In genomic region chr2:134023854-134024253, GRCh38 we compare ENCODE assay signal across 16 cellular contexts.
DNase-seq lines count a peak whose midpoint lies in the region; ATAC-seq and TF ChIP-seq lines count a peak whose summit lies in the region.
"Had no signal": no experiment of that assay in that cellular context is flagged by ENCODE, and none has a peak within 500 bp of the region (broad histone marks: within the 10 kb centered on the region; RNA-seq: fewer than 3 reads in every experiment).

No MANE protein-coding gene starts in this region.

- H3K27ac Mint-ChIP-seq in activated naive CD8-positive, alpha-beta T cell treated with anti-CD3 and anti-CD28 coated beads, Interleukin-2, amount 50 U/mL, for 24 hours: no peak overlapping the region
- H3K27ac Mint-ChIP-seq in activated naive CD8-positive, alpha-beta T cell treated with anti-CD3 and anti-CD28 coated beads for 36 hours: no peak overlapping the region
- peak overlapping the region; percentile 69 for H3K27ac Mint-ChIP-seq in neural progenitor cell
- H3K27ac Mint-ChIP-seq: CD14-positive monocyte; CD8-positive, alpha-beta T cell; GM23338; IgD-negative memory B cell had no signal

- H3K36me3 ChIP-seq in PC-3 (ENCODE audit: low read depth, low read length): no peaks in the 10 kb centered on the region
- H3K36me3 ChIP-seq in neural progenitor cell: no peaks in the 10 kb centered on the region

- no peaks in the 10 kb centered on the region for H3K79me2 ChIP-seq in PC-3 (ENCODE audit: low read length)
- no peaks in the 10 kb centered on the region for H3K79me2 ChIP-seq in neural progenitor cell (ENCODE audit: low read depth)

- peaks cover 19% of the 10 kb centered on the region for H3K4me1 Mint-ChIP-seq in activated naive CD8-positive, alpha-beta T cell treated with anti-CD3 and anti-CD28 coated beads, Interleukin-2, amount 50 U/mL, for 24 hours
- peaks cover 11% of the 10 kb centered on the region for H3K4me1 Mint-ChIP-seq in activated naive CD8-positive, alpha-beta T cell treated with anti-CD3 and anti-CD28 coated beads for 36 hours
- peaks cover 15% of the 10 kb centered on the region for H3K4me1 Mint-ChIP-seq in neural progenitor cell

- no peaks in the 10 kb centered on the region for H3K36me3 Mint-ChIP-seq in activated naive CD8-positive, alpha-beta T cell treated with anti-CD3 and anti-CD28 coated beads, Interleukin-2, amount 50 U/mL, for 24 hours (ENCODE audit: low read depth)
- no peaks in the 10 kb centered on the region for H3K36me3 Mint-ChIP-seq in activated naive CD8-positive, alpha-beta T cell treated with anti-CD3 and anti-CD28 coated beads for 36 hours
- no peaks in the 10 kb centered on the region for H3K36me3 Mint-ChIP-seq in neural progenitor cell
- H3K36me3 Mint-ChIP-seq: CD14-positive monocyte; CD8-positive, alpha-beta T cell had no signal

- H3K4me3 Mint-ChIP-seq in activated naive CD8-positive, alpha-beta T cell treated with anti-CD3 and anti-CD28 coated beads, Interleukin-2, amount 50 U/mL, for 24 hours: no peak overlapping the region
- no peak overlapping the region for H3K4me3 Mint-ChIP-seq in activated naive CD8-positive, alpha-beta T cell treated with anti-CD3 and anti-CD28 coated beads for 36 hours
- H3K4me3 Mint-ChIP-seq in neural progenitor cell: no peak overlapping the region
- H3K4me3 Mint-ChIP-seq: CD14-positive monocyte; CD8-positive, alpha-beta T cell; GM23338; IgD-negative memory B cell had no signal

- H3K27ac ChIP-seq in PC-3 (ENCODE audit: low read length) (no peak overlapping the region), neural progenitor cell (no peak overlapping the region)
- H3K27ac ChIP-seq: 22Rv1 had no signal

- no peaks in the 10 kb centered on the region for H3K9me2 ChIP-seq in PC-3 (replicated peaks; ENCODE audit: low read length)

- DNase-seq in activated naive CD8-positive, alpha-beta T cell treated with anti-CD3 and anti-CD28 coated beads, Interleukin-2, amount 50 U/mL, for 24 hours: no peak
- no peak for DNase-seq in activated naive CD8-positive, alpha-beta T cell treated with anti-CD3 and anti-CD28 coated beads for 36 hours
- peak; percentile 14 for DNase-seq in PC-3
- DNase-seq in neural progenitor cell (ENCODE audit: low spot score): no peak
- DNase-seq in KG1 (lab: John Stamatoyannopoulos, UW): no peak
- DNase-seq in COLO829 (ENCODE audit: low spot score): no peak
- no peak for DNase-seq in OCI-M2 (lab: John Stamatoyannopoulos, UW; ENCODE audit: unreplicated experiment)
- DNase-seq: Caco-2; CD8-positive, alpha-beta T cell; DND-41; GDM1; H7 had no signal

- H3K27me3 ChIP-seq in PC-3 (ENCODE audit: low read length): peaks cover 19% of the 10 kb centered on the region
- no peaks in the 10 kb centered on the region for H3K27me3 ChIP-seq in neural progenitor cell

- no TSS peak for BruUV-seq in PC-3 (replicated peaks; lab: Mats Ljungman, UMichigan)

- intact Hi-C loops in PC-3 (cut with micrococcal nuclease): no loop called here

- no peaks in the 10 kb centered on the region for H3K9me3 Mint-ChIP-seq in activated naive CD8-positive, alpha-beta T cell treated with anti-CD3 and anti-CD28 coated beads, Interleukin-2, amount 50 U/mL, for 24 hours
- H3K9me3 Mint-ChIP-seq in activated naive CD8-positive, alpha-beta T cell treated with anti-CD3 and anti-CD28 coated beads for 36 hours: no peaks in the 10 kb centered on the region
- H3K9me3 Mint-ChIP-seq in neural progenitor cell: no peaks in the 10 kb centered on the region
- H3K9me3 Mint-ChIP-seq: CD8-positive, alpha-beta T cell; GM23338 had no signal

- H3K9me3 ChIP-seq in PC-3 (ENCODE audit: low read length) (no peaks in the 10 kb centered on the region), neural progenitor cell (ENCODE audit: low read depth) (no peaks in the 10 kb centered on the region)
- H3K9me3 ChIP-seq: Caco-2 had no signal

- no peak overlapping the region for H3K4me2 ChIP-seq in PC-3 (ENCODE audit: low read length)
- H3K4me2 ChIP-seq in neural progenitor cell: no peak overlapping the region
- H3K4me2 ChIP-seq: GM23338 had no signal

- ATAC-seq in activated naive CD8-positive, alpha-beta T cell treated with anti-CD3 and anti-CD28 coated beads, Interleukin-2, amount 50 U/mL, for 24 hours: peak; percentile 15
- ATAC-seq in PC-3: no peak
- ATAC-seq: CD8-positive, alpha-beta T cell; GM23338 had no signal

- no peak overlapping the region for H3K9ac ChIP-seq in PC-3 (ENCODE audit: low read length)
- H3K9ac ChIP-seq in neural progenitor cell: no peak overlapping the region

- no peaks in the 10 kb centered on the region for H4K20me1 ChIP-seq in PC-3 (ENCODE audit: low read length)
- no peaks in the 10 kb centered on the region for H4K20me1 ChIP-seq in neural progenitor cell (ENCODE audit: low read depth)

- CTCF ChIA-PET in PC-3 (lab: Charles Lee): no interaction called here

- H3K4me1 ChIP-seq in PC-3 (ENCODE audit: insufficient read depth, low read length) (no peaks in the 10 kb centered on the region), neural progenitor cell (no peaks in the 10 kb centered on the region)
- H3K4me1 ChIP-seq: Caco-2 had no signal

- H3K27me3 Mint-ChIP-seq in activated naive CD8-positive, alpha-beta T cell treated with anti-CD3 and anti-CD28 coated beads, Interleukin-2, amount 50 U/mL, for 24 hours: peaks cover 25% of the 10 kb centered on the region
- H3K27me3 Mint-ChIP-seq in activated naive CD8-positive, alpha-beta T cell treated with anti-CD3 and anti-CD28 coated beads for 36 hours: peaks cover 39% of the 10 kb centered on the region
- peaks cover 3% of the 10 kb centered on the region for H3K27me3 Mint-ChIP-seq in neural progenitor cell (ENCODE audit: insufficient read depth, low read depth)

- no peak overlapping the region for H3K4me3 ChIP-seq in PC-3 (ENCODE audit: low read length)
- H3K4me3 ChIP-seq in neural progenitor cell: no peak overlapping the region
- H3K4me3 ChIP-seq: GM23338 had no signal

- POLR2A ChIA-PET in PC-3 (lab: Charles Lee; ENCODE audit: unreplicated experiment): no interaction called here

- H3F3A ChIP-seq in PC-3 (ENCODE audit: low read length, unreplicated experiment) (no peaks in the 10 kb centered on the region), neural progenitor cell (ENCODE audit: low read depth) (no peaks in the 10 kb centered on the region)

- TF ChIP-seq CTCF in PC-3 (conservative IDR thresholded peaks at IDR 0.05; ENCODE audit: low read depth, low read length) (no peak), neural progenitor cell (IDR thresholded peaks at IDR 0.05) (no peak)

- H2AFZ ChIP-seq in PC-3 (ENCODE audit: low read length) (no peak overlapping the region), neural progenitor cell (replicated peaks) (no peak overlapping the region)
- H2AFZ ChIP-seq: GM23338 had no signal
